ENCODE assay signal across 12 cellular contexts in genomic region chr3:170999737-171000242, GRCh38. TPM values are rescaled to one million over a fixed set of nuclear protein-coding genes. Genes with fewer than 3 reads are reported as not detected.
DNase-seq lines count a peak whose midpoint lies in the region; ATAC-seq and TF ChIP-seq lines count a peak whose summit lies in the region.
"Had no signal": no experiment of that assay in that cellular context is flagged by ENCODE, and none has a peak within 500 bp of the region (broad histone marks: within the 10 kb centered on the region; RNA-seq: fewer than 3 reads in every experiment).

No MANE protein-coding gene starts in this region.

- TF ChIP-seq CTCF in AG04450 (IDR thresholded peaks at IDR 0.05; ENCODE audit: low read depth, low read length) (no peak), body of pancreas (IDR thresholded peaks at IDR 0.05) (no peak), left lung (IDR thresholded peaks at IDR 0.05) (no peak)

- H3K36me3 ChIP-seq in body of pancreas (replicated peaks in 1 of 2; ENCODE audit: insufficient read depth in 1 of 2, low read depth in 2 of 2) (no peaks in the 10 kb centered on the region), left lung (no peaks in the 10 kb centered on the region)

- H3K27ac ChIP-seq in AG04450 (ENCODE audit: low read depth, low read length) (no peak overlapping the region), body of pancreas (peak overlapping the region; percentile 20 to 75 (median 37)), left lung (no peak overlapping the region)

- DNase-seq in AG04450 (ENCODE audit: low read depth, low spot score) (peak; percentile 68), body of pancreas (peak; percentile 60 to 79 (median 70)), left lung (no peak), midbrain (lab: John Stamatoyannopoulos, UW) (no peak)
- DNase-seq in stimulated activated CD4-positive, alpha-beta T cell treated with anti-CD3 and anti-CD28 coated beads, Interleukin-15, amount 100 ng/mL, for 24 hours: no peak
- DNase-seq: activated CD4-positive, CD25-positive, alpha-beta regulatory T cell; activated gamma-delta T cell treated with Interleukin-2 at 50 U/mL for 16 hours; stimulated activated naive CD8-positive, alpha-beta T cell treated with anti-CD3 and anti-CD28 coated beads, Interleukin-15, Interleukin-2, amounts not matched to agents 100 U/mL and 50 U/mL, for 24 hours had no signal

- TF ChIP-seq RAD21 in Ishikawa (IDR thresholded peaks at IDR 0.05; ENCODE audit: low read depth): no peak

- H3K4me3 ChIP-seq in AG04450 (ENCODE audit: low read depth, low read length) (no peak overlapping the region), body of pancreas (no peak overlapping the region), left lung (no peak overlapping the region)

- no peak overlapping the region for H3K4me3 Mint-ChIP-seq in stimulated activated memory B cell treated with anti-CD40 and anti-IgM and Interleukin-4, amounts not matched to agents 10 μg/mL and 1 μg/mL and 100 μg/mL, for 72 hours
- H3K4me3 Mint-ChIP-seq: IgD-negative memory B cell had no signal

- H3K36me3 Mint-ChIP-seq in stimulated activated memory B cell treated with anti-CD40 and anti-IgM and Interleukin-4, amounts not matched to agents 10 μg/mL and 1 μg/mL and 100 μg/mL, for 72 hours: no peaks in the 10 kb centered on the region
- H3K36me3 Mint-ChIP-seq: IgD-negative memory B cell had no signal

- no peaks in the 10 kb centered on the region for H3K27me3 Mint-ChIP-seq in stimulated activated memory B cell treated with anti-CD40 and anti-IgM and Interleukin-4, amounts not matched to agents 10 μg/mL and 1 μg/mL and 100 μg/mL, for 72 hours
- H3K27me3 Mint-ChIP-seq: IgD-negative memory B cell had no signal

- no peaks in the 10 kb centered on the region for H3K27me3 ChIP-seq in AG04450 (ENCODE audit: control insufficient read depth, insufficient read depth, low read length)
- H3K27me3 ChIP-seq in body of pancreas: no peaks in the 10 kb centered on the region
- no peaks in the 10 kb centered on the region for H3K27me3 ChIP-seq in left lung

- CTCF ChIA-PET in AG04450 (lab: Charles Lee): no interaction called here

- H3K4me1 ChIP-seq in body of pancreas (peaks cover 45% of the 10 kb centered on the region), left lung (peaks cover 0 to 6% of the 10 kb centered on the region in 2 donors)

- 0 out of 2 replicates have a peak, but pooled peaks have one; percentile 16 for TF ChIP-seq EP300 in Ishikawa (IDR thresholded peaks at IDR 0.05; ENCODE audit: borderline replicate concordance)

- H3K9me3 Mint-ChIP-seq in stimulated activated memory B cell treated with anti-CD40 and anti-IgM and Interleukin-4, amounts not matched to agents 10 μg/mL and 1 μg/mL and 100 μg/mL, for 72 hours: no peaks in the 10 kb centered on the region
- H3K9me3 Mint-ChIP-seq: IgD-negative memory B cell had no signal

- peak; percentile 83 for ATAC-seq in body of pancreas
- peak; percentile 33 for ATAC-seq in left lung
- no peak for ATAC-seq in stimulated activated memory B cell treated with anti-CD40 and anti-IgM and Interleukin-4, amounts not matched to agents 10 μg/mL and 1 μg/mL and 100 μg/mL, for 72 hours
- no peak for ATAC-seq in HG03432 (IDR thresholded peaks at IDR 0.05; ENCODE audit: unreplicated experiment)
- ATAC-seq: stimulated activated naive CD8-positive, alpha-beta T cell treated with anti-CD3 and anti-CD28 coated beads, Interleukin-15, Interleukin-2, amounts not matched to agents 100 U/mL and 50 U/mL, for 24 hours had no signal

- no peak for TF ChIP-seq POLR2A in body of pancreas (IDR thresholded peaks at IDR 0.05)

- WGBS in body of pancreas, 2 donors: 11 to 14% methylated on average over 2 of the region's 2 CpGs

- intact Hi-C loops in body of pancreas (cut with DNase I) (no loop called here), left lung (cut with DNase I) (no loop called here)

- POLR2A ChIA-PET in AG04450 (lab: Yijun Ruan, JAX): no interaction called here

- H3K27ac Mint-ChIP-seq in stimulated activated memory B cell treated with anti-CD40 and anti-IgM and Interleukin-4, amounts not matched to agents 10 μg/mL and 1 μg/mL and 100 μg/mL, for 72 hours: no peak overlapping the region
- H3K27ac Mint-ChIP-seq: IgD-negative memory B cell had no signal

- H3K9me3 ChIP-seq in AG04450 (ENCODE audit: control insufficient read depth, insufficient read depth, low read length) (no peaks in the 10 kb centered on the region), body of pancreas (no peaks in the 10 kb centered on the region), left lung (no peaks in the 10 kb centered on the region)

- H3K4me1 Mint-ChIP-seq in stimulated activated memory B cell treated with anti-CD40 and anti-IgM and Interleukin-4, amounts not matched to agents 10 μg/mL and 1 μg/mL and 100 μg/mL, for 72 hours: no peaks in the 10 kb centered on the region
- H3K4me1 Mint-ChIP-seq: IgD-negative memory B cell had no signal

TF ChIP-seq in Ishikawa, 13 proteins besides CTCF, POLR2A, EP300 and RAD21:
- TF ChIP-seq MAX (IDR thresholded peaks at IDR 0.05): no peak
- TF ChIP-seq TEAD4 (IDR thresholded peaks at IDR 0.05): no peak
- TF ChIP-seq FOXM1 (IDR thresholded peaks at IDR 0.05; ENCODE audit: borderline replicate concordance, low read depth): no peak
- TF ChIP-seq USF1 (IDR thresholded peaks at IDR 0.05): no peak
- peak; percentile 66 for TF ChIP-seq NFIC (IDR thresholded peaks at IDR 0.05)
- TF ChIP-seq ZBTB7A (IDR thresholded peaks at IDR 0.05; ENCODE audit: low read depth): no peak
- no peak for TF ChIP-seq REST (IDR thresholded peaks at IDR 0.05; ENCODE audit: low read depth)

RNA-seq across cellular contexts. Expression of gene SLC2A2, which starts 26.7 kb away (rescaled TPM):
- polyA plus RNA-seq in AG04450 (2011; rRNA removed): not detected in 2 replicates
- not detected in 2 replicates for polyA minus RNA-seq in AG04450 (2011; rRNA and poly(A)+ RNA removed)
- total RNA-seq in body of pancreas (1 to 10 TPM; 2.9 to 8.2 TPM), left lung (not detected)
- polyA plus RNA-seq: IgD-negative memory B cell had no signal

Comparison
In these comparisons a context has a peak if more than half of its experiments do, and no peak if none do; other contexts are left out.
1. DNase-seq: peak in AG04450 (single experiment) and body of pancreas (4 of 4); none in left lung (0 of 2), stimulated activated CD4-positive, alpha-beta T cell treated with anti-CD3 and anti-CD28 coated beads, Interleukin-15, amount 100 ng/mL, for 24 hours (single experiment) and midbrain (single experiment).
2. H3K27ac ChIP-seq: peak in body of pancreas (4 of 4); none in AG04450 (single experiment) and left lung (0 of 2).
3. ATAC-seq: peak in body of pancreas (single experiment) and left lung (single experiment); none in stimulated activated memory B cell treated with anti-CD40 and anti-IgM and Interleukin-4, amounts not matched to agents 10 μg/mL and 1 μg/mL and 100 μg/mL, for 72 hours (single experiment) and HG03432 (single experiment).